In the genomic region with DNA sequence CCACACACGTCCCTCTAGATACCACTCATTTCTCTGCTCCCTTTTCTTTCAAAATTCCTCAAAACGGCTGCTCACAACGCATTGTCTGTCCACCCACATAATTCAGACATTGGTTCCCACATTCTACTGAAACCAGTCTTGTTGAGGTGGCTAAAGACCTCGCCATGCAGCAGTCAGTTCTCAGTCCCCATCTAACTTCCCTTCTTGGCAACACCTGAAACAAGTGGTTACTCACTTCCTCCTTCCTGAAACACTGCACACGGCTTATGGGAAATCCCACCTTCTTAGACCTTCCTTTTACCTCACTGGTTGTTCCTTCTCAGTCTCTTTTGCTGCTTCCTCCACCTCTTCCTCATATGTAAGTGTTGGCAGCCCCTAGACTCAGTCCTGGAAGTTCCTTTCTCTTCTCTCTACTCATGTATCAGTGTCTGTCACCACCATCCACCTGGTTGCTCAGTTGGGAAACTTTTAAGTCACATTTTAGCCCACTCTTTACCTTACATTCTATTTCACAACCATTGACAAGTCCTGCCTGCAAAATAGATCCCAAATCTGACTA, we compare ENCODE assay signal across 10 cellular contexts.
DNase-seq lines count a peak whose midpoint lies in the region; ATAC-seq, FAIRE-seq and TF ChIP-seq lines count a peak whose summit lies in the region.
"Had no signal": no experiment of that assay in that cellular context is flagged by ENCODE, and none has a peak within 500 bp of the region (broad histone marks: within the 10 kb centered on the region; RNA-seq: fewer than 3 reads in every experiment).

No MANE protein-coding gene starts in this region.

- no peak overlapping the region for H3K4me3 ChIP-seq in body of pancreas
- H3K4me3 ChIP-seq: MG63 had no signal

- H3K36me3 ChIP-seq in body of pancreas (replicated peaks in 1 of 2; ENCODE audit: insufficient read depth in 1 of 2, low read depth in 2 of 2) = no peaks in the 10 kb centered on the region
- H3K36me3 ChIP-seq: MG63 had no signal

- H3K4me1 ChIP-seq in body of pancreas = peaks cover 17% of the 10 kb centered on the region

- intact Hi-C loops in body of pancreas (cut with DNase I) = no loop called here

- H3K9me3 Mint-ChIP-seq in activated naive CD4-positive, alpha-beta T cell treated with anti-CD3 and anti-CD28 coated beads, Interleukin-2, amount 50 U/mL, for 72 hours = peaks cover 24 to 32% of the 10 kb centered on the region in 2 donors

- ATAC-seq in GM18505 (IDR thresholded peaks at IDR 0.05; ENCODE audit: unreplicated experiment) (peak; percentile 98), HG03159 (IDR thresholded peaks at IDR 0.05; ENCODE audit: unreplicated experiment) (peak; percentile 98), body of pancreas (no peak)
- ATAC-seq in activated naive CD4-positive, alpha-beta T cell treated with anti-CD3 and anti-CD28 coated beads, Interleukin-2, amount 50 U/mL, for 72 hours = peak; percentile 93 to 95

- TF ChIP-seq CTCF in GM20000 (IDR thresholded peaks at IDR 0.05; ENCODE audit: extremely low read depth, missing control alignments) (no peak), body of pancreas (IDR thresholded peaks at IDR 0.05) (no peak)

- 73 to 77% methylated on average over 5 of the region's 5 CpGs for WGBS in body of pancreas, 2 donors

- DNase-seq in GM20000 (ENCODE audit: low spot score) (peak; percentile 56), cerebellum (ENCODE audit: low spot score) (no peak), urothelium cell line (ENCODE audit: low spot score) (no peak), body of pancreas (no peak), NCI-H524 treated with DMSO at 0.1 percent for 48 hours (lab: John Stamatoyannopoulos, UW) (no peak)
- DNase-seq in activated naive CD4-positive, alpha-beta T cell treated with anti-CD3 and anti-CD28 coated beads, Interleukin-2, amount 50 U/mL, for 72 hours (ENCODE audit: low spot score in 2 of 2) = peak in 1 of 2 donors; percentile 4
- DNase-seq: MG63; stimulated activated CD4-positive, alpha-beta T cell treated with anti-CD3 and anti-CD28 coated beads, Interleukin-4, amount 100 ng/mL, for 4 hours had no signal

- H3K27ac Mint-ChIP-seq in activated naive CD4-positive, alpha-beta T cell treated with anti-CD3 and anti-CD28 coated beads, Interleukin-2, amount 50 U/mL, for 72 hours = peak overlapping the region; percentile 36 to 78

- no peaks in the 10 kb centered on the region for H3K27me3 ChIP-seq in body of pancreas
- H3K27me3 ChIP-seq: MG63 had no signal

- no peak for TF ChIP-seq POLR2A in GM18505 (IDR thresholded peaks at IDR 0.05; ENCODE audit: borderline replicate concordance, extremely low read depth, insufficient read depth, insufficient read length)
- no peak for TF ChIP-seq POLR2A in body of pancreas (IDR thresholded peaks at IDR 0.05)

- peaks cover 18 to 39% of the 10 kb centered on the region in 2 donors for H3K36me3 Mint-ChIP-seq in activated naive CD4-positive, alpha-beta T cell treated with anti-CD3 and anti-CD28 coated beads, Interleukin-2, amount 50 U/mL, for 72 hours

- H3K9me3 ChIP-seq in body of pancreas = peaks cover 0 to 5% (median 0%) of the 10 kb centered on the region in 3 donors

- FAIRE-seq in urothelium cell line (lab: Jason Lieb, UNC) = no peak

- no peak overlapping the region for H3K27ac ChIP-seq in body of pancreas
